Comparison of ENCODE assay signal across 31 cellular contexts in genomic region chr10:122957474-122957873, GRCh38. TPM values are rescaled to one million over a fixed set of nuclear protein-coding genes. Genes with fewer than 3 reads are reported as not detected.
"Had no signal": no experiment of that assay in that cellular context is flagged by ENCODE, and none has a peak within 500 bp of the region (broad histone marks: within the 10 kb centered on the region; RNA-seq: fewer than 3 reads in every experiment).

No MANE protein-coding gene starts in this region.

- H3K36me3 ChIP-seq: gastroesophageal sphincter, sigmoid colon, uterus had no signal

- ATAC-seq: activated CD4-positive, CD25-positive, alpha-beta regulatory T cell treated with anti-CD3 and anti-CD28 coated beads, Interleukin-2, amount 50 U/mL, for 24 hours; activated T-cell treated with anti-CD3 and anti-CD28 coated beads, Interleukin-2, amount 50 U/mL, for 72 hours; gastroesophageal sphincter; left cardiac atrium; mucosa of descending colon had no signal

- H3K9me3 Mint-ChIP-seq: activated CD4-positive, alpha-beta memory T cell treated with anti-CD3 and anti-CD28 coated beads, Interleukin-2, amount 10 ng/mL, durations not matched to agents 7 days and 5 days; activated naive CD4-positive, alpha-beta T cell treated with anti-CD3 and anti-CD28 coated beads for 36 hours; activated naive CD8-positive, alpha-beta T cell treated with anti-CD3 and anti-CD28 coated beads, Interleukin-2, amount 10 ng/mL, durations not matched to agents 7 days and 5 days; activated T-cell treated with anti-CD3 and anti-CD28 coated beads, Interleukin-2, amount 50 U/mL, for 72 hours; T-helper 2 cell treated with Interferon-gamma antibody and Interleukin-4, amounts not matched to agents 5 μg/mL and 100 μg/mL, for 36 hours had no signal

- H3K9me3 ChIP-seq: gastroesophageal sphincter, mucosa of descending colon, sigmoid colon, testis, uterus had no signal

- H3K4me3 ChIP-seq: gastroesophageal sphincter, mucosa of descending colon, sigmoid colon, testis, uterus had no signal

- H3K27ac ChIP-seq: gastroesophageal sphincter, sigmoid colon, testis, uterus, VCaP had no signal

- H3K27me3 ChIP-seq: gastroesophageal sphincter, sigmoid colon, testis, uterus had no signal

- DNase-seq: activated CD4-positive, alpha-beta memory T cell treated with anti-CD3 and anti-CD28 coated beads, Interleukin-2, amount 10 ng/mL, durations not matched to agents 7 days and 5 days; activated CD4-positive, alpha-beta T cell treated with anti-CD3 and anti-CD28 coated beads, Interleukin-2, amount 10 ng/mL, durations not matched to agents 24 days and 14 days; activated effector memory CD4-positive, alpha-beta T cell treated with Interleukin-2 at 50 U/mL for 16 hours; activated naive CD4-positive, alpha-beta T cell treated with anti-CD3 and anti-CD28 coated beads for 36 hours; activated naive CD8-positive, alpha-beta T cell treated with anti-CD3 and anti-CD28 coated beads, Interleukin-2, amount 10 ng/mL, durations not matched to agents 7 days and 5 days; activated T-cell treated with anti-CD3 and anti-CD28 coated beads, Interleukin-2, amount 50 U/mL, for 72 hours; amygdala; effector CD8-positive, alpha-beta T cell; head of caudate nucleus; hypothalamus; left cardiac atrium; mesenchymal stem cell; mucosa of descending colon; sigmoid colon; stimulated activated CD4-positive, alpha-beta T cell treated with anti-CD3 and anti-CD28 coated beads, Interleukin-2, amount 100 ng/mL, for 48 hours; stimulated activated CD8-positive, alpha-beta memory T cell treated with anti-CD3 and anti-CD28 coated beads, Interleukin-4, amount 100 ng/mL, for 48 hours; stimulated activated naive CD4-positive, alpha-beta T cell; testis; uterus had no signal

- H3K4me3 Mint-ChIP-seq: activated CD4-positive, alpha-beta memory T cell treated with anti-CD3 and anti-CD28 coated beads, Interleukin-2, amount 10 ng/mL, durations not matched to agents 7 days and 5 days; activated CD4-positive, alpha-beta T cell treated with anti-CD3 and anti-CD28 coated beads, Interleukin-2, amount 10 ng/mL, durations not matched to agents 24 days and 14 days; activated naive CD4-positive, alpha-beta T cell treated with anti-CD3 and anti-CD28 coated beads for 36 hours; activated naive CD8-positive, alpha-beta T cell treated with anti-CD3 and anti-CD28 coated beads, Interleukin-2, amount 10 ng/mL, durations not matched to agents 7 days and 5 days; activated T-cell treated with anti-CD3 and anti-CD28 coated beads, Interleukin-2, amount 50 U/mL, for 72 hours; T-helper 2 cell treated with Interferon-gamma antibody and Interleukin-4, amounts not matched to agents 5 μg/mL and 100 μg/mL, for 36 hours had no signal

- H3K27ac Mint-ChIP-seq: activated CD4-positive, alpha-beta memory T cell treated with anti-CD3 and anti-CD28 coated beads, Interleukin-2, amount 10 ng/mL, durations not matched to agents 7 days and 5 days; activated CD4-positive, alpha-beta T cell treated with anti-CD3 and anti-CD28 coated beads, Interleukin-2, amount 10 ng/mL, durations not matched to agents 24 days and 14 days; activated naive CD4-positive, alpha-beta T cell treated with anti-CD3 and anti-CD28 coated beads for 36 hours; activated naive CD8-positive, alpha-beta T cell treated with anti-CD3 and anti-CD28 coated beads, Interleukin-2, amount 10 ng/mL, durations not matched to agents 7 days and 5 days; activated T-cell treated with anti-CD3 and anti-CD28 coated beads, Interleukin-2, amount 50 U/mL, for 72 hours; T-helper 2 cell treated with Interferon-gamma antibody and Interleukin-4, amounts not matched to agents 5 μg/mL and 100 μg/mL, for 36 hours had no signal

RNA-seq across cellular contexts. Expression of gene FAM24A, which starts 47.1 kb away (rescaled TPM):
- total RNA-seq: activated CD4-positive, alpha-beta memory T cell treated with anti-CD3 and anti-CD28 coated beads, Interleukin-2, amount 10 ng/mL, durations not matched to agents 7 days and 5 days; activated CD4-positive, alpha-beta T cell treated with anti-CD3 and anti-CD28 coated beads, Interleukin-2, amount 10 ng/mL, durations not matched to agents 24 days and 14 days; activated naive CD4-positive, alpha-beta T cell treated with anti-CD3 and anti-CD28 coated beads for 36 hours; activated naive CD8-positive, alpha-beta T cell treated with anti-CD3 and anti-CD28 coated beads, Interleukin-2, amount 10 ng/mL, durations not matched to agents 7 days and 5 days; activated T-cell treated with anti-CD3 and anti-CD28 coated beads, Interleukin-2, amount 50 U/mL, for 72 hours; cardiac septum; chondrocyte; gastroesophageal sphincter; left cardiac atrium; liver; mucosa of descending colon; neural crest cell; omental fat pad; posterior vena cava; renal cortical epithelial cell; sigmoid colon; uterus had no signal
- polyA plus RNA-seq: esophagus, liver, sigmoid colon had no signal
